In the genomic region with DNA sequence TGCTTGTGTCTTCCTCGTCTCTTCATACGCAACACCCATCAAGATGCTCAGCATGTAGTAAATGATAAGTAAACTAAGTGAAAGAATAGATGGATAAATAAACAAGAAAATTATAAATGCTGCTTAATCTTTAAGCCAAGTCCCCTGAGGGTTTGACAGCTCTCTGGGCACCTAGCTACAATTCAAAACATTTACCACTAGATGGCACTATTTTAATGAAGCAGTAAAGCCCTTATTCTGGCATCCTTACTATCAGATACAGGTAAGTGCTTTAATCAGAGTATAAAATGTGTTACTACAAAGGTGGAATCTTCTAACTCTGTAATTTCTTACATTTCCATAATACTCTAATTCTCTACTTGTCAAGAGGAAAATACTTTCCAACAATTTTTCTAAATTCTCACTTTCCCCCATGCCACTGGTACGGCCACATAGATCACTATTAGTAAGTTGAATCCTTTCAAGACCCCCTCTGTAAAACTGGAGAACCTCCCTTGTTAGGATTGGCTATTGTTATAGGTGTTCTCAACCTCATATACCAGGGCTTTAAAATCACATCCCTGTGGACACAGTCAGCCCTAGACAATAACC, we compare ENCODE assay signal across 8 cellular contexts.
DNase-seq lines count a peak whose midpoint lies in the region; ATAC-seq lines count a peak whose summit lies in the region.

No MANE protein-coding gene starts in this region.

- no peaks in the 10 kb centered on the region for H3K4me1 Mint-ChIP-seq in memory B cell

- no peaks in the 10 kb centered on the region for H3K36me3 Mint-ChIP-seq in memory B cell

- peak; percentile 49 for DNase-seq in CD1c-positive myeloid dendritic cell (ENCODE audit: extremely low spot score)
- DNase-seq in NCI-H774 (lab: John Stamatoyannopoulos, UW) = peak; percentile 30
- DNase-seq in cerebellum (ENCODE audit: low spot score) = peak; percentile 71
- DNase-seq in memory B cell (ENCODE audit: low spot score in 2 of 2) = peak in 1 of 2 donors; percentile 29
- no peak for DNase-seq in putamen (ENCODE audit: low spot score)
- DNase-seq in activated CD4-positive, alpha-beta T cell treated with anti-CD3 and anti-CD28 coated beads for 1 hour = no peak

- H3K27ac Mint-ChIP-seq in memory B cell = no peak overlapping the region

- peaks cover 3% of the 10 kb centered on the region for H3K27me3 Mint-ChIP-seq in memory B cell

- H3K4me3 Mint-ChIP-seq in memory B cell = no peak overlapping the region

- H3K9me3 Mint-ChIP-seq in memory B cell = no peaks in the 10 kb centered on the region

- ATAC-seq in GM18907 (IDR thresholded peaks at IDR 0.05; ENCODE audit: unreplicated experiment) (peak; percentile 71), HG03565 (IDR thresholded peaks at IDR 0.05; ENCODE audit: unreplicated experiment) (peak; percentile 65), memory B cell (ENCODE audit: low read depth) (peak; percentile 37)

Comparison
In these comparisons a context has a peak if more than half of its experiments do, and no peak if none do; other contexts are left out.
1. DNase-seq: peak in CD1c-positive myeloid dendritic cell (single experiment), NCI-H774 (single experiment) and cerebellum (single experiment); none in putamen (single experiment) and activated CD4-positive, alpha-beta T cell treated with anti-CD3 and anti-CD28 coated beads for 1 hour (single experiment).
2. Peak in every context shown above with its lines, with median percentiles within 50 percentile points of each other: ATAC-seq.